In genomic region chr13:21297914-21298831, GRCh38 we compare ENCODE assay signal across 1 cellular context.
TF ChIP-seq lines count a peak whose summit lies in the region.

No MANE protein-coding gene starts in this region.

TF ChIP-seq in HepG2, 621 proteins besides CTCF, POLR2A, EP300 and RAD21 (continued from another document):
- peak; percentile 100 for TF ChIP-seq GMEB2 (CRISPR knock-in tag; IDR thresholded peaks at IDR 0.05; ENCODE audit: low read depth)
- 0 out of 2 replicates have a peak, but pooled peaks have one; percentile 57 for TF ChIP-seq ATF6 (CRISPR knock-in tag; conservative IDR thresholded peaks at IDR 0.05)
- TF ChIP-seq PHF20 (CRISPR knock-in tag; IDR thresholded peaks at IDR 0.05): peak; percentile 89
- TF ChIP-seq ZNF605 (CRISPR knock-in tag; IDR thresholded peaks at IDR 0.05): 0 out of 2 replicates have a peak, but pooled peaks have one; percentile 35
- peak; percentile 73 for TF ChIP-seq ZBTB33 (CRISPR knock-in tag; IDR thresholded peaks at IDR 0.05)
- TF ChIP-seq PTBP1 (IDR thresholded peaks at IDR 0.05; ENCODE audit: low read depth, low read length, poor library complexity, severe bottlenecking): peak; percentile 51
- TF ChIP-seq TGIF2 (CRISPR knock-in tag; IDR thresholded peaks at IDR 0.05): peak; percentile 81; the same call in 1 of the 2 replicates
- TF ChIP-seq SRSF1 (optimal IDR thresholded peaks at IDR 0.05; ENCODE audit: low read depth, low read length): peak; percentile 56
- TF ChIP-seq ERF (CRISPR knock-in tag; IDR thresholded peaks at IDR 0.05): peak; percentile 61; the same call in 1 of the 2 replicates
- TF ChIP-seq SMC3 (IDR thresholded peaks at IDR 0.05; ENCODE audit: low read length): 0 out of 2 replicates have a peak, but pooled peaks have one; percentile 20
- no peak for TF ChIP-seq DDIT3 (CRISPR knock-in tag; IDR thresholded peaks at IDR 0.05)
